11 cellular contexts compared by ENCODE assay signal in genomic region chr11:120928506-120929062, GRCh38.
"Had no signal": no experiment of that assay in that cellular context is flagged by ENCODE, and none has a peak within 500 bp of the region (broad histone marks: within the 10 kb centered on the region; RNA-seq: fewer than 3 reads in every experiment).

No MANE protein-coding gene starts in this region.

- H3K27ac ChIP-seq: left ventricle myocardium inferior, thoracic aorta had no signal

- FAIRE-seq: endometrium had no signal

- H3K4me1 ChIP-seq: left ventricle myocardium inferior had no signal

- H3K9me3 ChIP-seq: left ventricle myocardium inferior, thoracic aorta had no signal

- H3K4me3 ChIP-seq: left ventricle myocardium inferior, thoracic aorta had no signal

- H3K36me3 ChIP-seq: left ventricle myocardium inferior, thoracic aorta had no signal

- ATAC-seq: activated CD4-positive, CD25-positive, alpha-beta regulatory T cell treated with anti-CD3 and anti-CD28 coated beads, Interleukin-2, amount 50 U/mL, for 24 hours; esophagus mucosa; stimulated activated naive CD8-positive, alpha-beta T cell treated with anti-CD3 and anti-CD28 coated beads, Interleukin-15, amount 100 ng/mL, for 72 hours had no signal

- DNase-seq: activated naive CD4-positive, alpha-beta T cell treated with anti-CD3 and anti-CD28 coated beads, Interleukin-2, amount 10 ng/mL, durations not matched to agents 7 days and 5 days; glutamatergic neuron; left ventricle myocardium inferior; nephron progenitor cell; stimulated activated CD4-positive, alpha-beta T cell treated with anti-CD3 and anti-CD28 coated beads, Interleukin-15, amount 100 ng/mL, for 24 hours; stimulated activated CD4-positive, alpha-beta T cell treated with anti-CD3 and anti-CD28 coated beads, Interleukin-4, amount 100 ng/mL, for 24 hours; stimulated activated naive CD8-positive, alpha-beta T cell treated with anti-CD3 and anti-CD28 coated beads, Interleukin-15, amount 100 ng/mL, for 72 hours had no signal
